Comparison of ENCODE assay signal across 1 cellular context in the genomic region with DNA sequence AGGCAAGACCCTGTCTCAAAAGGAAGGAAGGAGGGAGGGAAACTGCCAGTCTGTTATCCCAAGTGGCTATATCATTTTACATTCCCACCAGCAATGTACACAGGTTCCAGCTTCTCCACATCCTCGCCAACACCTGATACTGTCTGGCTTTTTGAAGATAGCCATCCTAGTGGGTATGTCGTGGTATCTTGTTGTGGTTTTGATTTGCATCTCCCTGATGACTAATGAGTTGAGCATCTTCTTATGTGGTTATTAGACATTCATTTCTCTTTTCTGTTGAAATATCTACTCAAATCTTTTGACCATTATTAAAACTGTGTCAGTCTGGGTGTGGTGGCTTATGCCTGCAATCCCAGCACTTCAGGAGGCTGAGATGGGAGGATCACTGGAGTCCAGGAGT.
TF ChIP-seq lines count a peak whose summit lies in the region.

No MANE protein-coding gene starts in this region.

TF ChIP-seq in GM12878, 131 proteins besides CTCF, POLR2A, EP300 and RAD21 (continued from another document):
- TF ChIP-seq, protein P1, sequence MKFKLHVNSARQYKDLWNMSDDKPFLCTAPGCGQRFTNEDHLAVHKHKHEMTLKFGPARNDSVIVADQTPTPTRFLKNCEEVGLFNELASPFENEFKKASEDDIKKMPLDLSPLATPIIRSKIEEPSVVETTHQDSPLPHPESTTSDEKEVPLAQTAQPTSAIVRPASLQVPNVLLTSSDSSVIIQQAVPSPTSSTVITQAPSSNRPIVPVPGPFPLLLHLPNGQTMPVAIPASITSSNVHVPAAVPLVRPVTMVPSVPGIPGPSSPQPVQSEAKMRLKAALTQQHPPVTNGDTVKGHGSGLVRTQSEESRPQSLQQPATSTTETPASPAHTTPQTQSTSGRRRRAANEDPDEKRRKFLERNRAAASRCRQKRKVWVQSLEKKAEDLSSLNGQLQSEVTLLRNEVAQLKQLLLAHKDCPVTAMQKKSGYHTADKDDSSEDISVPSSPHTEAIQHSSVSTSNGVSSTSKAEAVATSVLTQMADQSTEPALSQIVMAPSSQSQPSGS (IDR thresholded peaks at IDR 0.05; ENCODE audit: low read length), result peak; percentile 62
- peak; percentile 92; the same call in 2 of the 3 replicates for TF ChIP-seq POU2F2 (IDR thresholded peaks at IDR 0.05; ENCODE audit: borderline replicate concordance, low read depth, low read length)
- 0 out of 2 replicates have a peak, but pooled peaks have one; percentile 27 for TF ChIP-seq CREM (IDR thresholded peaks at IDR 0.05; ENCODE audit: low read depth)
- TF ChIP-seq RUNX3 (IDR thresholded peaks at IDR 0.05; ENCODE audit: low read length), result peak; percentile 98
- 0 out of 2 replicates have a peak, but pooled peaks have one; percentile 24 for TF ChIP-seq ATF7 (IDR thresholded peaks at IDR 0.05; ENCODE audit: low read depth)
- peak in 1 of 2 experiments; percentile 21; a peak in 1 of 4 replicates for TF ChIP-seq BHLHE40 (IDR thresholded peaks at IDR 0.05; ENCODE audit: borderline replicate concordance in 1 of 2, low read depth in 2 of 2, low read length in 1 of 2)
- peak; percentile 55; the same call in 1 of the 2 replicates for TF ChIP-seq FOXM1 (IDR thresholded peaks at IDR 0.05; ENCODE audit: low read depth, low read length)
- TF ChIP-seq ZSCAN29 (IDR thresholded peaks at IDR 0.05), result no peak
- TF ChIP-seq TAF1 (IDR thresholded peaks at IDR 0.05; ENCODE audit: borderline replicate concordance, low read depth, low read length), result no peak
- no peak for TF ChIP-seq RB1 (IDR thresholded peaks at IDR 0.05; ENCODE audit: borderline replicate concordance)
- peak; percentile 62 for TF ChIP-seq JUNB (IDR thresholded peaks at IDR 0.05)
- peak; percentile 72 for TF ChIP-seq MTA2 (IDR thresholded peaks at IDR 0.05; ENCODE audit: low read depth)
- TF ChIP-seq IKZF2 (IDR thresholded peaks at IDR 0.05), result peak; percentile 40 to 42; a peak in 1 of 4 replicates
- peak; percentile 48; the same call in 1 of the 2 replicates for TF ChIP-seq CBFB (IDR thresholded peaks at IDR 0.05; ENCODE audit: low read depth)
- TF ChIP-seq, protein P2, sequence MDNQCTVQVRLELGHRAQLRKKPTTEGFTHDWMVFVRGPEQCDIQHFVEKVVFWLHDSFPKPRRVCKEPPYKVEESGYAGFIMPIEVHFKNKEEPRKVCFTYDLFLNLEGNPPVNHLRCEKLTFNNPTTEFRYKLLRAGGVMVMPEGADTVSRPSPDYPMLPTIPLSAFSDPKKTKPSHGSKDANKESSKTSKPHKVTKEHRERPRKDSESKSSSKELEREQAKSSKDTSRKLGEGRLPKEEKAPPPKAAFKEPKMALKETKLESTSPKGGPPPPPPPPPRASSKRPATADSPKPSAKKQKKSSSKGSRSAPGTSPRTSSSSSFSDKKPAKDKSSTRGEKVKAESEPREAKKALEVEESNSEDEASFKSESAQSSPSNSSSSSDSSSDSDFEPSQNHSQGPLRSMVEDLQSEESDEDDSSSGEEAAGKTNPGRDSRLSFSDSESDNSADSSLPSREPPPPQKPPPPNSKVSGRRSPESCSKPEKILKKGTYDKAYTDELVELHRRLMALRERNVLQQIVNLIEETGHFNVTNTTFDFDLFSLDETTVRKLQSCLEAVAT (IDR thresholded peaks at IDR 0.05), result 0 out of 2 replicates have a peak, but pooled peaks have one; percentile 22
- 0 out of 2 replicates have a peak, but pooled peaks have one; percentile 36 for TF ChIP-seq IKZF1 (conservative IDR thresholded peaks at IDR 0.05)
- TF ChIP-seq, protein P3, sequence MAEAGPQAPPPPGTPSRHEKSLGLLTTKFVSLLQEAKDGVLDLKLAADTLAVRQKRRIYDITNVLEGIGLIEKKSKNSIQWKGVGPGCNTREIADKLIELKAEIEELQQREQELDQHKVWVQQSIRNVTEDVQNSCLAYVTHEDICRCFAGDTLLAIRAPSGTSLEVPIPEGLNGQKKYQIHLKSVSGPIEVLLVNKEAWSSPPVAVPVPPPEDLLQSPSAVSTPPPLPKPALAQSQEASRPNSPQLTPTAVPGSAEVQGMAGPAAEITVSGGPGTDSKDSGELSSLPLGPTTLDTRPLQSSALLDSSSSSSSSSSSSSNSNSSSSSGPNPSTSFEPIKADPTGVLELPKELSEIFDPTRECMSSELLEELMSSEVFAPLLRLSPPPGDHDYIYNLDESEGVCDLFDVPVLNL (IDR thresholded peaks at IDR 0.05; ENCODE audit: low read depth, low read length), result no peak
- TF ChIP-seq NFIC (IDR thresholded peaks at IDR 0.05; ENCODE audit: low read depth, low read length), result peak; percentile 67; the same call in 1 of the 2 replicates
- TF ChIP-seq, protein P4, sequence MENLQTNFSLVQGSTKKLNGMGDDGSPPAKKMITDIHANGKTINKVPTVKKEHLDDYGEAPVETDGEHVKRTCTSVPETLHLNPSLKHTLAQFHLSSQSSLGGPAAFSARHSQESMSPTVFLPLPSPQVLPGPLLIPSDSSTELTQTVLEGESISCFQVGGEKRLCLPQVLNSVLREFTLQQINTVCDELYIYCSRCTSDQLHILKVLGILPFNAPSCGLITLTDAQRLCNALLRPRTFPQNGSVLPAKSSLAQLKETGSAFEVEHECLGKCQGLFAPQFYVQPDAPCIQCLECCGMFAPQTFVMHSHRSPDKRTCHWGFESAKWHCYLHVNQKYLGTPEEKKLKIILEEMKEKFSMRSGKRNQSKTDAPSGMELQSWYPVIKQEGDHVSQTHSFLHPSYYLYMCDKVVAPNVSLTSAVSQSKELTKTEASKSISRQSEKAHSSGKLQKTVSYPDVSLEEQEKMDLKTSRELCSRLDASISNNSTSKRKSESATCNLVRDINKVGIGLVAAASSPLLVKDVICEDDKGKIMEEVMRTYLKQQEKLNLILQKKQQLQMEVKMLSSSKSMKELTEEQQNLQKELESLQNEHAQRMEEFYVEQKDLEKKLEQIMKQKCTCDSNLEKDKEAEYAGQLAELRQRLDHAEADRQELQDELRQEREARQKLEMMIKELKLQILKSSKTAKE (IDR thresholded peaks at IDR 0.05; ENCODE audit: low read depth, poor library complexity, severe bottlenecking), result peak; percentile 36
- TF ChIP-seq MEF2B (IDR thresholded peaks at IDR 0.05; ENCODE audit: partially characterized antibody, poor library complexity, severe bottlenecking), result peak; percentile 11
- peak; percentile 36; the same call in 1 of the 2 replicates for TF ChIP-seq IRF4 (IDR thresholded peaks at IDR 0.05; ENCODE audit: low read depth, low read length)
- 0 out of 2 replicates have a peak, but pooled peaks have one; percentile 11 for TF ChIP-seq PKNOX1 (IDR thresholded peaks at IDR 0.05)
- TF ChIP-seq BCL11A (IDR thresholded peaks at IDR 0.05; ENCODE audit: low read depth, low read length), result peak; percentile 54; the same call in 1 of the 2 replicates
- TF ChIP-seq USF2 (IDR thresholded peaks at IDR 0.05; ENCODE audit: borderline replicate concordance, low read depth, low read length), result no peak
